1 cellular context compared by ENCODE assay signal in genomic region chr16:48559462-48560211, GRCh38.
TF ChIP-seq lines count a peak whose summit lies in the region.

No MANE protein-coding gene starts in this region.

TF ChIP-seq in HCT116, 20 proteins besides CTCF, POLR2A, EP300 and RAD21 (continued from another document):
- TF ChIP-seq SRF (IDR thresholded peaks at IDR 0.05; ENCODE audit: low read depth) (no peak), REST (IDR thresholded peaks at IDR 0.05; ENCODE audit: low read depth) (no peak), ZNF274 (IDR thresholded peaks at IDR 0.05; ENCODE audit: low read depth, low read length) (no peak)
TF ChIP-seq in HCT116: peak in this region for 0.
